ENCODE assay signal across 1 cellular context in the genomic region with DNA sequence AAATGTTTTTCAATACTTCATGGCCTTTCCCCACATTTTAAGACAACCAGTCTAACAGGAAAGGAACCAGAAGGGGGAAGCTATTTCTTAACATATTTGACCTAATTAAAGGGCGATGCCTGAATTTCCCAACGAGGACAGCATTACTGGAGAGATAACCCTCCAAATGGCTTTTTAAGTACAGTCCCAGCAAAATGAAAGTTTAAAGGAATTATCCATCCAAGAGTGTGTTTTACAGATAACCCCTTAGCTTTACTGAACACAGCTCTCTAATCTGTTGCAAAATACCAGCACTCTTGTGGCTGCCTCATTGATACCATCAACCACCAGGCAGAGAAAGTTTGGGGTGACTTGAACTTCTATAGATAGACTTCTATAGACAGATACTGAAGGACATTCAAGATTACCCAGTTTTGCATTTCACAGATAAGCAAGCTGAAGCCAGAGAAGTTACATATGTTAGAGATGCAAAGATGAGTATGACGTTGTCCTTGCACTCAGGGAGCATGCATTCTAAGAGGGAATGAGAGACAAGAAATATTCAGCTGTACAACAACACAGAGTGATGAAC.
TF ChIP-seq lines count a peak whose summit lies in the region.

No MANE protein-coding gene starts in this region.

TF ChIP-seq in K562, 482 proteins besides CTCF, POLR2A, EP300 and RAD21 (continued from another document and continues in another):
- TF ChIP-seq YY1 (IDR thresholded peaks at IDR 0.05; ENCODE audit: borderline replicate concordance in 1 of 3, control insufficient read depth in 1 of 3, extremely low read depth in 1 of 3, insufficient read depth in 3 of 3, insufficient read length in 1 of 3, insufficient replicate concordance in 2 of 3, low read depth in 1 of 3, low read length in 2 of 3) (no peak), MXD1 (CRISPR knock-in tag; IDR thresholded peaks at IDR 0.05; ENCODE audit: borderline replicate concordance, poor library complexity, severe bottlenecking) (no peak), CBX3 (IDR thresholded peaks at IDR 0.05; ENCODE audit: borderline replicate concordance in 1 of 2, low read length in 2 of 2) (peak in 1 of 2 experiments; percentile 41; a peak in 1 of 3 replicates), CBFA2T3 (IDR thresholded peaks at IDR 0.05) (peak; percentile 98), MIER1 (IDR thresholded peaks at IDR 0.05; ENCODE audit: low read depth) (no peak), ETV5 (CRISPR knock-in tag; IDR thresholded peaks at IDR 0.05; ENCODE audit: low read depth) (0 out of 2 replicates have a peak, but pooled peaks have one; percentile 14), KAT2B (IDR thresholded peaks at IDR 0.05; ENCODE audit: low read depth, low read length) (no peak), SOX6 (IDR thresholded peaks at IDR 0.05) (peak; percentile 94), SMARCB1 (IDR thresholded peaks at IDR 0.05; ENCODE audit: insufficient read length, low read depth) (no peak), ZNF384 (IDR thresholded peaks at IDR 0.05; ENCODE audit: low read depth, low read length) (no peak), MEIS2 (IDR thresholded peaks at IDR 0.05; ENCODE audit: partially characterized antibody) (peak; percentile 26), CREBBP (IDR thresholded peaks at IDR 0.05; ENCODE audit: low read depth, low read length) (no peak), NFXL1 (CRISPR knock-in tag; IDR thresholded peaks at IDR 0.05) (no peak), MED1 (CRISPR knock-in tag; IDR thresholded peaks at IDR 0.05; ENCODE audit: borderline replicate concordance) (no peak), ZNF318 (IDR thresholded peaks at IDR 0.05; ENCODE audit: borderline replicate concordance in 1 of 2, low read depth in 1 of 2) (no peak), EGR1 (conservative IDR thresholded peaks at IDR 0.05) (no peak), CREB1 (IDR thresholded peaks at IDR 0.05) (peak; percentile 70), CREB1 (CRISPR knock-in tag; IDR thresholded peaks at IDR 0.05) (peak; percentile 55; the same call in 1 of the 2 replicates), MAFG (tag; conservative IDR thresholded peaks at IDR 0.05) (0 out of 2 replicates have a peak, but pooled peaks have one; percentile 61), RFX5 (IDR thresholded peaks at IDR 0.05; ENCODE audit: low read depth, low read length) (no peak), DPF2 (IDR thresholded peaks at IDR 0.05) (peak; percentile 94), TAL1 (IDR thresholded peaks at IDR 0.05) (peak; percentile 96), HDGF (IDR thresholded peaks at IDR 0.05) (no peak), ID3 (CRISPR knock-in tag; IDR thresholded peaks at IDR 0.05) (no peak), ID3 (tag; IDR thresholded peaks at IDR 0.05) (peak; percentile 76), CEBPB (tag; IDR thresholded peaks at IDR 0.05) (peak; percentile 98), DEAF1 (CRISPR knock-in tag; IDR thresholded peaks at IDR 0.05) (0 out of 2 replicates have a peak, but pooled peaks have one; percentile 26), ZBTB5 (IDR thresholded peaks at IDR 0.05) (no peak), CBX1 (IDR thresholded peaks at IDR 0.05; ENCODE audit: low read depth) (no peak), NEUROD1 (IDR thresholded peaks at IDR 0.05; ENCODE audit: borderline replicate concordance, low read depth, low read length, partially characterized antibody) (peak; percentile 39), ZNF324 (CRISPR knock-in tag; IDR thresholded peaks at IDR 0.05) (no peak), PML (IDR thresholded peaks at IDR 0.05; ENCODE audit: low read length) (peak; percentile 97), ZNF253 (CRISPR knock-in tag; conservative IDR thresholded peaks at IDR 0.05) (no peak), TGIF2 (CRISPR knock-in tag; IDR thresholded peaks at IDR 0.05) (no peak), FOXJ2 (tag; IDR thresholded peaks at IDR 0.05) (no peak), HNRNPL (IDR thresholded peaks at IDR 0.05; ENCODE audit: low read depth, low read length) (no peak), KDM2B (CRISPR knock-in tag; IDR thresholded peaks at IDR 0.05) (no peak), BHLHE40 (IDR thresholded peaks at IDR 0.05; ENCODE audit: low read length) (peak; percentile 63), XRCC3 (IDR thresholded peaks at IDR 0.05) (no peak), TEAD4 (IDR thresholded peaks at IDR 0.05; ENCODE audit: low read length) (peak; percentile 100), TEAD4 (CRISPR knock-in tag; IDR thresholded peaks at IDR 0.05; ENCODE audit: borderline replicate concordance) (no peak), TCF15 (CRISPR knock-in tag; IDR thresholded peaks at IDR 0.05) (no peak), POLR2G (IDR thresholded peaks at IDR 0.05; ENCODE audit: low read depth, low read length) (no peak), EP400 (IDR thresholded peaks at IDR 0.05) (no peak), NR2C1 (IDR thresholded peaks at IDR 0.05) (peak; percentile 34; the same call in 1 of the 2 replicates), NR2C1 (tag; IDR thresholded peaks at IDR 0.05) (peak; percentile 81), ARHGAP35 (IDR thresholded peaks at IDR 0.05; ENCODE audit: partially characterized antibody) (no peak), GTF2A2 (tag; IDR thresholded peaks at IDR 0.05) (no peak), LARP7 (IDR thresholded peaks at IDR 0.05) (no peak)
- TF ChIP-seq, protein P1, sequence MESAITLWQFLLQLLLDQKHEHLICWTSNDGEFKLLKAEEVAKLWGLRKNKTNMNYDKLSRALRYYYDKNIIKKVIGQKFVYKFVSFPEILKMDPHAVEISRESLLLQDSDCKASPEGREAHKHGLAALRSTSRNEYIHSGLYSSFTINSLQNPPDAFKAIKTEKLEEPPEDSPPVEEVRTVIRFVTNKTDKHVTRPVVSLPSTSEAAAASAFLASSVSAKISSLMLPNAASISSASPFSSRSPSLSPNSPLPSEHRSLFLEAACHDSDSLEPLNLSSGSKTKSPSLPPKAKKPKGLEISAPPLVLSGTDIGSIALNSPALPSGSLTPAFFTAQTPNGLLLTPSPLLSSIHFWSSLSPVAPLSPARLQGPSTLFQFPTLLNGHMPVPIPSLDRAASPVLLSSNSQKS (CRISPR knock-in tag; IDR thresholded peaks at IDR 0.05): 0 out of 2 replicates have a peak, but pooled peaks have one; percentile 10
- TF ChIP-seq, protein P2, sequence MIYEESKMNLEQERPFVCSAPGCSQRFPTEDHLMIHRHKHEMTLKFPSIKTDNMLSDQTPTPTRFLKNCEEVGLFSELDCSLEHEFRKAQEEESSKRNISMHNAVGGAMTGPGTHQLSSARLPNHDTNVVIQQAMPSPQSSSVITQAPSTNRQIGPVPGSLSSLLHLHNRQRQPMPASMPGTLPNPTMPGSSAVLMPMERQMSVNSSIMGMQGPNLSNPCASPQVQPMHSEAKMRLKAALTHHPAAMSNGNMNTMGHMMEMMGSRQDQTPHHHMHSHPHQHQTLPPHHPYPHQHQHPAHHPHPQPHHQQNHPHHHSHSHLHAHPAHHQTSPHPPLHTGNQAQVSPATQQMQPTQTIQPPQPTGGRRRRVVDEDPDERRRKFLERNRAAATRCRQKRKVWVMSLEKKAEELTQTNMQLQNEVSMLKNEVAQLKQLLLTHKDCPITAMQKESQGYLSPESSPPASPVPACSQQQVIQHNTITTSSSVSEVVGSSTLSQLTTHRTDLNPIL (CRISPR knock-in tag; IDR thresholded peaks at IDR 0.05): no peak
- TF ChIP-seq, protein P3, sequence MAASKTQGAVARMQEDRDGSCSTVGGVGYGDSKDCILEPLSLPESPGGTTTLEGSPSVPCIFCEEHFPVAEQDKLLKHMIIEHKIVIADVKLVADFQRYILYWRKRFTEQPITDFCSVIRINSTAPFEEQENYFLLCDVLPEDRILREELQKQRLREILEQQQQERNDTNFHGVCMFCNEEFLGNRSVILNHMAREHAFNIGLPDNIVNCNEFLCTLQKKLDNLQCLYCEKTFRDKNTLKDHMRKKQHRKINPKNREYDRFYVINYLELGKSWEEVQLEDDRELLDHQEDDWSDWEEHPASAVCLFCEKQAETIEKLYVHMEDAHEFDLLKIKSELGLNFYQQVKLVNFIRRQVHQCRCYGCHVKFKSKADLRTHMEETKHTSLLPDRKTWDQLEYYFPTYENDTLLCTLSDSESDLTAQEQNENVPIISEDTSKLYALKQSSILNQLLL (CRISPR knock-in tag; IDR thresholded peaks at IDR 0.05; ENCODE audit: borderline replicate concordance): no peak
